Comparison of ENCODE assay signal across 20 cellular contexts in genomic region chr7:148335790-148336189, GRCh38.
DNase-seq lines count a peak whose midpoint lies in the region; ATAC-seq and TF ChIP-seq lines count a peak whose summit lies in the region.
"Had no signal": no experiment of that assay in that cellular context is flagged by ENCODE, and none has a peak within 500 bp of the region (broad histone marks: within the 10 kb centered on the region; RNA-seq: fewer than 3 reads in every experiment).

No MANE protein-coding gene starts in this region.

- no peak for TF ChIP-seq CTCF in RWPE2 (IDR thresholded peaks at IDR 0.05; ENCODE audit: poor library complexity, severe bottlenecking)
- no peak for TF ChIP-seq CTCF in endothelial cell (IDR thresholded peaks at IDR 0.05; ENCODE audit: unreplicated experiment)
- no peak for TF ChIP-seq CTCF in esophagus muscularis mucosa (IDR thresholded peaks at IDR 0.05)

- peaks cover 13% of the 10 kb centered on the region for H3K79me2 ChIP-seq in mesendoderm (ENCODE audit: control insufficient read depth, insufficient read depth, low read length)

- no peak for TF ChIP-seq POLR2A in esophagus muscularis mucosa (IDR thresholded peaks at IDR 0.05; ENCODE audit: low read depth)

- H2AK5ac ChIP-seq in mesendoderm (ENCODE audit: low read length), result no peak overlapping the region

- intact Hi-C loops in esophagus muscularis mucosa (cut with DNase I), result no loop called here

- no peaks in the 10 kb centered on the region for H3K36me3 ChIP-seq in RWPE2 (ENCODE audit: low read depth)
- H3K36me3 ChIP-seq in mesendoderm (ENCODE audit: control insufficient read depth, insufficient read depth, low read length), result no peaks in the 10 kb centered on the region
- H3K36me3 ChIP-seq in esophagus muscularis mucosa, result no peaks in the 10 kb centered on the region

- TF ChIP-seq EP300 in esophagus muscularis mucosa (IDR thresholded peaks at IDR 0.05), result no peak

- H3K4ac ChIP-seq in mesendoderm (ENCODE audit: low read depth, low read length), result no peak overlapping the region

- no peak overlapping the region for H3K4me3 ChIP-seq in RWPE2 (ENCODE audit: severe bottlenecking)
- no peak overlapping the region for H3K4me3 ChIP-seq in mesendoderm (ENCODE audit: low read length)
- no peak overlapping the region for H3K4me3 ChIP-seq in esophagus muscularis mucosa

- H3K9ac ChIP-seq in mesendoderm (ENCODE audit: low read length), result no peak overlapping the region
- H3K9ac ChIP-seq: SK-N-SH had no signal

- H3K27ac ChIP-seq in RWPE2 (ENCODE audit: poor library complexity, severe bottlenecking) (peak overlapping the region; percentile 38), mesendoderm (ENCODE audit: low read depth, low read length) (peak overlapping the region; percentile 95), esophagus muscularis mucosa (replicated peaks in 1 of 4) (no peak overlapping the region)
- H3K27ac ChIP-seq: RWPE1 had no signal

- no CpG with 5 or more reads among the region's 1 CpG for WGBS in mesendoderm (ENCODE audit: extremely low coverage, insufficient coverage, low lambda C conversion rate)
- WGBS in esophagus muscularis mucosa, result 61% methylated on average over 1 of the region's 1 CpG

- no peak overlapping the region for H2BK15ac ChIP-seq in mesendoderm (replicated peaks; ENCODE audit: low read depth)

- H3K4me3 Mint-ChIP-seq in endothelial cell (ENCODE audit: unreplicated experiment), result no peak overlapping the region
- H3K4me3 Mint-ChIP-seq in activated T-cell treated with anti-CD3 and anti-CD28 coated beads, Interleukin-2, amount 50 U/mL, for 4 hours, result no peak overlapping the region
- H3K4me3 Mint-ChIP-seq: CD8-positive, alpha-beta memory T cell had no signal

- H3K18ac ChIP-seq in mesendoderm (ENCODE audit: low read length), result no peak overlapping the region

- H3K4me1 Mint-ChIP-seq in endothelial cell (ENCODE audit: unreplicated experiment), result peaks cover 58% of the 10 kb centered on the region
- H3K4me1 Mint-ChIP-seq in activated T-cell treated with anti-CD3 and anti-CD28 coated beads, Interleukin-2, amount 50 U/mL, for 4 hours (ENCODE audit: low read depth), result peaks cover 15% of the 10 kb centered on the region

- peak overlapping the region; percentile 3 for H3K27ac Mint-ChIP-seq in endothelial cell (ENCODE audit: unreplicated experiment)
- H3K27ac Mint-ChIP-seq: CD8-positive, alpha-beta memory T cell had no signal

- peaks cover 14% of the 10 kb centered on the region for H3K27me3 Mint-ChIP-seq in endothelial cell (ENCODE audit: unreplicated experiment)
- H3K27me3 Mint-ChIP-seq in activated T-cell treated with anti-CD3 and anti-CD28 coated beads, Interleukin-2, amount 50 U/mL, for 4 hours (ENCODE audit: low read depth), result peaks cover 61% of the 10 kb centered on the region

- H3K56ac ChIP-seq in mesendoderm (ENCODE audit: low read length), result peak overlapping the region; percentile 46

- no peaks in the 10 kb centered on the region for H3K9me3 ChIP-seq in RWPE2 (ENCODE audit: severe bottlenecking)
- H3K9me3 ChIP-seq in esophagus muscularis mucosa, result no peaks in the 10 kb centered on the region
- H3K9me3 ChIP-seq: SK-N-SH had no signal

- peaks cover 29% of the 10 kb centered on the region for H3K27me3 ChIP-seq in RWPE2 (ENCODE audit: insufficient read depth, poor library complexity, severe bottlenecking)
- H3K27me3 ChIP-seq in mesendoderm (ENCODE audit: insufficient read depth, low read length, poor library complexity), result no peaks in the 10 kb centered on the region
- peaks cover 0 to 39% (median 3%) of the 10 kb centered on the region in 4 donors for H3K27me3 ChIP-seq in esophagus muscularis mucosa

- peaks cover 11% of the 10 kb centered on the region for H3K36me3 Mint-ChIP-seq in endothelial cell (ENCODE audit: low read depth, unreplicated experiment)
- no peaks in the 10 kb centered on the region for H3K36me3 Mint-ChIP-seq in activated T-cell treated with anti-CD3 and anti-CD28 coated beads, Interleukin-2, amount 50 U/mL, for 4 hours (ENCODE audit: insufficient read depth)

- no peak overlapping the region for H3K4me2 ChIP-seq in mesendoderm (ENCODE audit: low read length)

- no peak overlapping the region for H4K5ac ChIP-seq in mesendoderm (ENCODE audit: low read length)

- peaks cover 9% of the 10 kb centered on the region for H3K9me3 Mint-ChIP-seq in endothelial cell (ENCODE audit: unreplicated experiment)
- no peaks in the 10 kb centered on the region for H3K9me3 Mint-ChIP-seq in activated T-cell treated with anti-CD3 and anti-CD28 coated beads, Interleukin-2, amount 50 U/mL, for 4 hours

- ATAC-seq in RWPE2 (ENCODE audit: low read depth), result no peak
- no peak for ATAC-seq in activated T-cell treated with anti-CD3 and anti-CD28 coated beads, Interleukin-2, amount 50 U/mL, for 4 hours
- ATAC-seq: PC-3 had no signal

- no peaks in the 10 kb centered on the region for H3K79me1 ChIP-seq in mesendoderm (ENCODE audit: low read length)

- no peak overlapping the region for H3K23ac ChIP-seq in mesendoderm (ENCODE audit: low read length)

- H2BK120ac ChIP-seq in mesendoderm (ENCODE audit: low read depth, low read length), result no peak overlapping the region

- peak overlapping the region; percentile 51 for H2BK5ac ChIP-seq in mesendoderm (ENCODE audit: low read length)

- peaks cover 35% of the 10 kb centered on the region for H3K4me1 ChIP-seq in RWPE2 (ENCODE audit: insufficient read depth, poor library complexity, severe bottlenecking)
- H3K4me1 ChIP-seq in mesendoderm (ENCODE audit: control insufficient read depth, low read depth, low read length), result peaks cover 24% of the 10 kb centered on the region
- H3K4me1 ChIP-seq in esophagus muscularis mucosa, result peaks cover 13 to 27% (median 24%) of the 10 kb centered on the region in 4 donors

- no peak overlapping the region for H4K8ac ChIP-seq in mesendoderm (ENCODE audit: low read depth, low read length)

- DNase-seq in RWPE2 (ENCODE audit: low spot score), result no peak
- no peak for DNase-seq in endothelial cell (ENCODE audit: low spot score)
- DNase-seq in mesendoderm, result peak; percentile 64
- DNase-seq in A172 (ENCODE audit: low spot score), result no peak
- DNase-seq in NCI-H2196 treated with DMSO at 0.1 percent for 48 hours (lab: John Stamatoyannopoulos, UW; ENCODE audit: unreplicated experiment), result no peak
- DNase-seq in esophagus muscularis mucosa (ENCODE audit: extremely low spot score), result no peak
- DNase-seq in activated T-cell treated with anti-CD3 and anti-CD28 coated beads, Interleukin-2, amount 50 U/mL, for 4 hours, result no peak
- DNase-seq: AML-193; Calu3; CD8-positive, alpha-beta memory T cell; DMS153; MM.1S; NCI-H1048; NCI-H1436; NCI-H187 treated with DMSO at 0.1 percent for 48 hours; NCI-H2107; SIG-M5; SK-N-SH had no signal

Comparison
In these comparisons a context has a peak if more than half of its experiments do, and no peak if none do; other contexts are left out.
1. H3K27ac ChIP-seq: peak in RWPE2 (single experiment) and mesendoderm (single experiment); none in esophagus muscularis mucosa (0 of 4).